24 cellular contexts compared by ENCODE assay signal in genomic region chr1:174839211-174839610, GRCh38.
"Had no signal": no experiment of that assay in that cellular context is flagged by ENCODE, and none has a peak within 500 bp of the region (broad histone marks: within the 10 kb centered on the region; RNA-seq: fewer than 3 reads in every experiment).

No MANE protein-coding gene starts in this region.

- FAIRE-seq: kidney had no signal

- H3K4me3 ChIP-seq: cardiac muscle cell, dorsolateral prefrontal cortex, left lung, right atrium auricular region, smooth muscle cell, suprapubic skin, upper lobe of left lung had no signal

- H3K4me1 Mint-ChIP-seq: activated naive CD8-positive, alpha-beta T cell treated with anti-CD3 and anti-CD28 coated beads, Interleukin-2, amount 10 ng/mL, durations not matched to agents 7 days and 5 days had no signal

- ATAC-seq: activated CD8-positive, alpha-beta T cell treated with anti-CD3 and anti-CD28 coated beads for 36 hours; left lung had no signal

- H3K27ac ChIP-seq: cardiac muscle cell, left lung, right atrium auricular region, suprapubic skin, upper lobe of left lung had no signal

- DNase-seq: activated B cell treated with CpG ODN at 0.5 μM for 24 hours; activated CD4-positive, alpha-beta T cell treated with anti-CD3 and anti-CD28 coated beads for 48 hours; activated CD8-positive, alpha-beta memory T cell treated with anti-CD3 and anti-CD28 coated beads, Interleukin-2, amount 50 U/mL, for 4 hours; activated CD8-positive, alpha-beta T cell treated with anti-CD3 and anti-CD28 coated beads for 36 hours; activated naive CD4-positive, alpha-beta T cell; activated naive CD8-positive, alpha-beta T cell treated with anti-CD3 and anti-CD28 coated beads, Interleukin-2, amount 10 ng/mL, durations not matched to agents 7 days and 5 days; aorta; dorsolateral prefrontal cortex; erythroblast; kidney; left lung; mesendoderm; occipital lobe; stimulated activated CD4-positive, alpha-beta T cell treated with anti-CD3 and anti-CD28 coated beads, Interleukin-4, amount 100 ng/mL, for 4 hours; stimulated activated CD8-positive, alpha-beta memory T cell treated with anti-CD3 and anti-CD28 coated beads, Interleukin-4, amount 100 ng/mL, for 48 hours had no signal

- H3K4me2 ChIP-seq: smooth muscle cell had no signal

- H3K27me3 Mint-ChIP-seq: activated B cell treated with CpG ODN at 0.5 μM for 24 hours; activated CD8-positive, alpha-beta T cell treated with anti-CD3 and anti-CD28 coated beads for 36 hours; activated naive CD8-positive, alpha-beta T cell treated with anti-CD3 and anti-CD28 coated beads, Interleukin-2, amount 10 ng/mL, durations not matched to agents 7 days and 5 days; progenitor cell of endocrine pancreas; stimulated activated naive CD8-positive, alpha-beta T cell treated with anti-CD3 and anti-CD28 coated beads, Interleukin-15, Interleukin-2, amounts not matched to agents 100 ng/mL and 50 ng/mL, for 24 hours had no signal

- H3K4me3 Mint-ChIP-seq: activated B cell treated with CpG ODN at 0.5 μM for 24 hours; activated CD8-positive, alpha-beta T cell treated with anti-CD3 and anti-CD28 coated beads for 36 hours; activated naive CD8-positive, alpha-beta T cell treated with anti-CD3 and anti-CD28 coated beads, Interleukin-2, amount 10 ng/mL, durations not matched to agents 7 days and 5 days; nephron; stimulated activated naive CD8-positive, alpha-beta T cell treated with anti-CD3 and anti-CD28 coated beads, Interleukin-15, Interleukin-2, amounts not matched to agents 100 ng/mL and 50 ng/mL, for 24 hours; T-helper 2 cell treated with Interferon-gamma antibody and Interleukin-4, amounts not matched to agents 5 μg/mL and 100 μg/mL, for 36 hours had no signal

- H3K9me3 ChIP-seq: left lung, right atrium auricular region, suprapubic skin, upper lobe of left lung had no signal

- H3K4me1 ChIP-seq: left lung, right atrium auricular region, suprapubic skin, upper lobe of left lung had no signal

- H3K27ac Mint-ChIP-seq: activated CD8-positive, alpha-beta T cell treated with anti-CD3 and anti-CD28 coated beads for 36 hours; activated naive CD8-positive, alpha-beta T cell treated with anti-CD3 and anti-CD28 coated beads, Interleukin-2, amount 10 ng/mL, durations not matched to agents 7 days and 5 days; nephron; progenitor cell of endocrine pancreas; stimulated activated naive CD8-positive, alpha-beta T cell treated with anti-CD3 and anti-CD28 coated beads, Interleukin-15, Interleukin-2, amounts not matched to agents 100 ng/mL and 50 ng/mL, for 24 hours; T-helper 2 cell treated with Interferon-gamma antibody and Interleukin-4, amounts not matched to agents 5 μg/mL and 100 μg/mL, for 36 hours had no signal

- H3K27me3 ChIP-seq: cardiac muscle cell, dorsolateral prefrontal cortex, left lung, right atrium auricular region, suprapubic skin, upper lobe of left lung had no signal

- H3K36me3 ChIP-seq: cardiac muscle cell, left lung, right atrium auricular region, suprapubic skin, upper lobe of left lung had no signal

- H3K9me3 Mint-ChIP-seq: activated B cell treated with CpG ODN at 0.5 μM for 24 hours; activated CD8-positive, alpha-beta T cell treated with anti-CD3 and anti-CD28 coated beads for 36 hours; activated naive CD8-positive, alpha-beta T cell treated with anti-CD3 and anti-CD28 coated beads, Interleukin-2, amount 10 ng/mL, durations not matched to agents 7 days and 5 days; nephron; stimulated activated naive CD8-positive, alpha-beta T cell treated with anti-CD3 and anti-CD28 coated beads, Interleukin-15, Interleukin-2, amounts not matched to agents 100 ng/mL and 50 ng/mL, for 24 hours; T-helper 2 cell treated with Interferon-gamma antibody and Interleukin-4, amounts not matched to agents 5 μg/mL and 100 μg/mL, for 36 hours had no signal
